In genomic region chr1:218575856-218576255, GRCh38 we compare ENCODE assay signal across 33 cellular contexts.
"Had no signal": no experiment of that assay in that cellular context is flagged by ENCODE, and none has a peak within 500 bp of the region (broad histone marks: within the 10 kb centered on the region; RNA-seq: fewer than 3 reads in every experiment).

No MANE protein-coding gene starts in this region.

- H3K27ac ChIP-seq: adrenal gland, body of pancreas, brain microvascular endothelial cell, VCaP had no signal

- FAIRE-seq: astrocyte, TTC549 had no signal

- H3K4me3 ChIP-seq: adrenal gland, body of pancreas had no signal

- H3K9me3 ChIP-seq: adrenal gland, body of pancreas had no signal

- H3K36me3 ChIP-seq: adrenal gland, brain microvascular endothelial cell had no signal

- DNase-seq: activated B cell treated with CpG ODN at 0.5 μM for 24 hours; activated CD4-positive, alpha-beta memory T cell treated with anti-CD3 and anti-CD28 coated beads for 36 hours; activated CD4-positive, alpha-beta T cell treated with anti-CD3 and anti-CD28 coated beads for 4 hours; activated CD4-positive, alpha-beta T cell treated with anti-CD3 and anti-CD28 coated beads, Interleukin-2, amount 10 ng/mL, durations not matched to agents 24 days and 14 days; activated CD4-positive, alpha-beta T cell treated with anti-CD3 and anti-CD28 coated beads, Interleukin-2, amount 50 U/mL, for 1 hour; activated CD4-positive, alpha-beta T cell treated with anti-CD3 and anti-CD28 coated beads, Interleukin-2, amount 50 U/mL, for 4 hours; activated CD4-positive, CD25-positive, alpha-beta regulatory T cell treated with anti-CD3 and anti-CD28 coated beads, Interleukin-2, amount 50 U/mL, for 72 hours; activated CD8-positive, alpha-beta memory T cell treated with anti-CD3 and anti-CD28 coated beads, Interleukin-2, amount 50 U/mL, for 4 hours; activated CD8-positive, alpha-beta T cell treated with anti-CD3 and anti-CD28 coated beads for 36 hours; activated effector memory CD4-positive, alpha-beta T cell treated with anti-CD3 and anti-CD28 coated beads, Interleukin-2, amount 50 U/mL, for 16 hours; activated gamma-delta T cell treated with Interleukin-2 at 50 U/mL for 16 hours; activated naive CD4-positive, alpha-beta T cell; activated naive CD4-positive, alpha-beta T cell treated with anti-CD3 and anti-CD28 coated beads for 36 hours; activated naive CD4-positive, alpha-beta T cell treated with anti-CD3 and anti-CD28 coated beads, Interleukin-2, amount 50 U/mL, for 16 hours; activated naive CD8-positive, alpha-beta T cell treated with anti-CD3 and anti-CD28 coated beads for 36 hours; activated T-cell treated with anti-CD3 and anti-CD28 coated beads for 4 hours; activated T-cell treated with anti-CD3 and anti-CD28 coated beads, Interleukin-2, amount 50 U/mL, for 1 hour; activated T-cell treated with anti-CD3 and anti-CD28 coated beads, Interleukin-2, amount 50 U/mL, for 4 hours; activated T-cell treated with anti-CD3 and anti-CD28 coated beads, Interleukin-2, amount 50 U/mL, for 72 hours; adrenal gland; amniotic stem cell; aorta; body of pancreas; brain microvascular endothelial cell; central memory CD4-positive, alpha-beta T cell; T-helper 1 cell; T-helper 2 cell; T-helper 9 cell had no signal

- H3K27me3 ChIP-seq: adrenal gland, body of pancreas, brain microvascular endothelial cell had no signal

- ATAC-seq: activated CD8-positive, alpha-beta T cell treated with anti-CD3 and anti-CD28 coated beads for 36 hours; activated naive CD4-positive, alpha-beta T cell treated with anti-CD3 and anti-CD28 coated beads, Interleukin-2, amount 50 U/mL, for 72 hours; activated T-cell treated with anti-CD3 and anti-CD28 coated beads, Interleukin-2, amount 50 U/mL, for 4 hours; activated T-cell treated with anti-CD3 and anti-CD28 coated beads, Interleukin-2, amount 50 U/mL, for 72 hours; activated T-helper 17 cell treated with anti-CD3 and anti-CD28 coated beads, Interleukin-2, amount 50 U/mL, for 72 hours; body of pancreas had no signal

- H3K4me1 ChIP-seq: adrenal gland, body of pancreas had no signal
